18 cellular contexts compared by ENCODE assay signal in the genomic region with DNA sequence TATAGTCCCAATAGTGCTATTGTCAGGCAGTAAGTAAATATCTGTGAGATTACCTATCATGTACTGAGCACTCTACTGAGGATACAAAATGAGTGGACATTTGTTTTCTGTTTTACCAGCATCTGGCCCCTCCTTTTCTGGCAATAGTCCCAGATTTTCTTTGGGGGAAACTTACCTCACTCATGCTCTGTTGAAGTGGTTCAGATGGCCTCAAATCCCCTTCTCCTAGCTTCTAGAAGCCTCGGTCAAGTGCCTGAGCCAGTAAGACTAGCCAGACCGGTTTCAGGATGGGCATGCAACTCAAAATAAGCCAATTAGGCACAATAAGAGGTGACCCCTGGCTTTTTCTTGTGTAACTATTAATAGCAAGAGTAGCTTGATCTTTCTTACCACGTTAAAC. TPM values are rescaled to one million over a fixed set of nuclear protein-coding genes. Genes with fewer than 3 reads are reported as not detected.
DNase-seq lines count a peak whose midpoint lies in the region; ATAC-seq and TF ChIP-seq lines count a peak whose summit lies in the region.
"Had no signal": no experiment of that assay in that cellular context is flagged by ENCODE, and none has a peak within 500 bp of the region (broad histone marks: within the 10 kb centered on the region; RNA-seq: fewer than 3 reads in every experiment).

No MANE protein-coding gene starts in this region.

- CTCF ChIA-PET in HEK293 (lab: Yijun Ruan, JAX), result no interaction called here

- H3K27ac ChIP-seq in HEK293 (ENCODE audit: extremely low read depth, low read depth, low read length) (no peak overlapping the region), mesenchymal stem cell (ENCODE audit: low read length, poor library complexity, severe bottlenecking) (no peak overlapping the region)
- H3K27ac ChIP-seq: coronary artery, spleen had no signal

- H3K36me3 ChIP-seq in HEK293 (ENCODE audit: control insufficient read depth in 2 of 2, insufficient read depth in 1 of 2, low read length in 2 of 2) (no peaks in the 10 kb centered on the region), mesenchymal stem cell (ENCODE audit: control insufficient read depth in 1 of 2, insufficient read depth in 2 of 2, low read depth in 1 of 2, low read length in 2 of 2) (no peaks in the 10 kb centered on the region)
- H3K36me3 ChIP-seq: spleen had no signal

- TF ChIP-seq CTCF in HEK293 (tag by site-specific recombination; IDR thresholded peaks at IDR 0.05), result no peak

- no peaks in the 10 kb centered on the region for H3K27me3 ChIP-seq in mesenchymal stem cell (ENCODE audit: control insufficient read depth in 1 of 2, insufficient read depth in 1 of 2, low read length in 2 of 2)
- H3K27me3 ChIP-seq: spleen had no signal

- H3K4me1 Mint-ChIP-seq in T-helper 17 cell, result peaks cover 8% of the 10 kb centered on the region
- H3K4me1 Mint-ChIP-seq: activated CD4-positive, alpha-beta memory T cell treated with anti-CD3 and anti-CD28 coated beads, Interleukin-2, amount 10 ng/mL, durations not matched to agents 7 days and 5 days had no signal

- H2BK15ac ChIP-seq in mesenchymal stem cell (ENCODE audit: low read depth, poor library complexity, severe bottlenecking), result no peak overlapping the region

- H2BK5ac ChIP-seq in mesenchymal stem cell (ENCODE audit: low read depth, low read length, poor library complexity, severe bottlenecking), result no peak overlapping the region

- H3K9ac ChIP-seq in mesenchymal stem cell (ENCODE audit: low read length), result no peak overlapping the region

- H3K27me3 Mint-ChIP-seq in T-helper 17 cell, result no peaks in the 10 kb centered on the region
- H3K27me3 Mint-ChIP-seq: activated CD4-positive, alpha-beta memory T cell treated with anti-CD3 and anti-CD28 coated beads, Interleukin-2, amount 10 ng/mL, durations not matched to agents 7 days and 5 days; B cell had no signal

- H3K79me1 ChIP-seq in mesenchymal stem cell (replicated peaks; ENCODE audit: low read length, poor library complexity, severe bottlenecking), result peaks cover 7% of the 10 kb centered on the region

- POLR2A ChIA-PET in HEK293 (lab: Yijun Ruan, JAX), result interaction anchor here (1.4 kb wide), 1 partner anchor 48 kb away, joined by 8 read pairs; no protein-coding TSS in a partner anchor

- no peak overlapping the region for H2BK12ac ChIP-seq in mesenchymal stem cell (ENCODE audit: low read length in 2 of 2)

- H3K4ac ChIP-seq in mesenchymal stem cell (ENCODE audit: low read depth in 1 of 2, low read length in 2 of 2), result no peak overlapping the region

- no peak overlapping the region for H4K91ac ChIP-seq in mesenchymal stem cell (ENCODE audit: low read length)

- H2BK120ac ChIP-seq in mesenchymal stem cell (ENCODE audit: low read depth, low read length), result no peak overlapping the region

- no peak overlapping the region for H4K8ac ChIP-seq in mesenchymal stem cell (ENCODE audit: low read length)

- H3K18ac ChIP-seq in mesenchymal stem cell (ENCODE audit: low read depth in 1 of 2, low read length in 2 of 2), result no peak overlapping the region

- H3K23ac ChIP-seq in mesenchymal stem cell (ENCODE audit: low read length in 2 of 2), result no peak overlapping the region

- ATAC-seq in T-helper 17 cell (no peak), HG03442 (IDR thresholded peaks at IDR 0.05; ENCODE audit: unreplicated experiment) (no peak)
- ATAC-seq: SK-N-SH treated with all-trans-retinoic acid at 6 μM for 48 hours had no signal

- H2AFZ ChIP-seq in mesenchymal stem cell (ENCODE audit: low read depth, low read length), result no peak overlapping the region

- 67% methylated on average over 2 of the region's 3 CpGs for WGBS in mesenchymal stem cell

- H3K9me3 ChIP-seq in HEK293 (ENCODE audit: control insufficient read depth, insufficient read depth, low read depth, low read length), result no peaks in the 10 kb centered on the region
- no peaks in the 10 kb centered on the region for H3K9me3 ChIP-seq in T-helper 17 cell (ENCODE audit: control insufficient read depth, low read length, poor library complexity, severe bottlenecking)
- H3K9me3 ChIP-seq in mesenchymal stem cell (ENCODE audit: control insufficient read depth, low read length), result no peaks in the 10 kb centered on the region
- H3K9me3 ChIP-seq: spleen had no signal

- H2AK5ac ChIP-seq in mesenchymal stem cell (ENCODE audit: low read length, severe bottlenecking), result no peak overlapping the region

- no peaks in the 10 kb centered on the region for H3K36me3 Mint-ChIP-seq in T-helper 17 cell (ENCODE audit: low read depth)

- no peak overlapping the region for H3K4me3 Mint-ChIP-seq in T-helper 17 cell
- H3K4me3 Mint-ChIP-seq: activated CD4-positive, alpha-beta memory T cell treated with anti-CD3 and anti-CD28 coated beads, Interleukin-2, amount 10 ng/mL, durations not matched to agents 7 days and 5 days; B cell had no signal

- no peak overlapping the region for H3K4me2 ChIP-seq in mesenchymal stem cell (ENCODE audit: low read length, poor library complexity, severe bottlenecking)

- no peak overlapping the region for H3K4me3 ChIP-seq in HEK293 (ENCODE audit: low read depth, low read length)
- H3K4me3 ChIP-seq in mesenchymal stem cell (ENCODE audit: insufficient read depth in 1 of 2, low read depth in 1 of 2, low read length in 2 of 2), result no peak overlapping the region
- H3K4me3 ChIP-seq: coronary artery, spleen had no signal

- H3K14ac ChIP-seq in mesenchymal stem cell (ENCODE audit: low read length in 2 of 2), result no peak overlapping the region

- no peaks in the 10 kb centered on the region for H3K4me1 ChIP-seq in HEK293 (ENCODE audit: control insufficient read depth, insufficient read depth, low read length)
- H3K4me1 ChIP-seq in mesenchymal stem cell (ENCODE audit: control insufficient read depth, insufficient read depth, low read depth, low read length), result peaks cover 2% of the 10 kb centered on the region

- peak overlapping the region; percentile 66 for H3K27ac Mint-ChIP-seq in T-helper 17 cell
- H3K27ac Mint-ChIP-seq: activated CD4-positive, alpha-beta memory T cell treated with anti-CD3 and anti-CD28 coated beads, Interleukin-2, amount 10 ng/mL, durations not matched to agents 7 days and 5 days; B cell had no signal

- peak; percentile 64 for DNase-seq in DMS79 (lab: John Stamatoyannopoulos, UW)
- no peak for DNase-seq in T-helper 17 cell
- DNase-seq in mesenchymal stem cell, result peak; percentile 42
- DNase-seq in NCI-H1694 (lab: John Stamatoyannopoulos, UW), result no peak
- no peak for DNase-seq in activated CD4-positive, alpha-beta T cell treated with anti-CD3 and anti-CD28 coated beads, Interleukin-2, amount 50 U/mL, for 4 hours
- DNase-seq: activated CD4-positive, alpha-beta memory T cell treated with anti-CD3 and anti-CD28 coated beads, Interleukin-2, amount 10 ng/mL, durations not matched to agents 7 days and 5 days; amniotic stem cell; glutamatergic neuron; Karpas-422; kidney; NCI-H2029; spleen; stimulated activated naive CD4-positive, alpha-beta T cell treated with Interleukin-2 at 50 U/mL for 16 hours had no signal

TF ChIP-seq in HEK293, 187 proteins besides CTCF, POLR2A, EP300 and RAD21 (continues in another document):
- peak; percentile 87 for TF ChIP-seq MZF1 (tag by site-specific recombination; IDR thresholded peaks at IDR 0.05; ENCODE audit: borderline replicate concordance)
- TF ChIP-seq, protein P1, sequence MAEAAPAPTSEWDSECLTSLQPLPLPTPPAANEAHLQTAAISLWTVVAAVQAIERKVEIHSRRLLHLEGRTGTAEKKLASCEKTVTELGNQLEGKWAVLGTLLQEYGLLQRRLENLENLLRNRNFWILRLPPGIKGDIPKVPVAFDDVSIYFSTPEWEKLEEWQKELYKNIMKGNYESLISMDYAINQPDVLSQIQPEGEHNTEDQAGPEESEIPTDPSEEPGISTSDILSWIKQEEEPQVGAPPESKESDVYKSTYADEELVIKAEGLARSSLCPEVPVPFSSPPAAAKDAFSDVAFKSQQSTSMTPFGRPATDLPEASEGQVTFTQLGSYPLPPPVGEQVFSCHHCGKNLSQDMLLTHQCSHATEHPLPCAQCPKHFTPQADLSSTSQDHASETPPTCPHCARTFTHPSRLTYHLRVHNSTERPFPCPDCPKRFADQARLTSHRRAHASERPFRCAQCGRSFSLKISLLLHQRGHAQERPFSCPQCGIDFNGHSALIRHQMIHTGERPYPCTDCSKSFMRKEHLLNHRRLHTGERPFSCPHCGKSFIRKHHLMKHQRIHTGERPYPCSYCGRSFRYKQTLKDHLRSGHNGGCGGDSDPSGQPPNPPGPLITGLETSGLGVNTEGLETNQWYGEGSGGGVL (tag by site-specific recombination; IDR thresholded peaks at IDR 0.05), result no peak
- TF ChIP-seq ZFHX2 (tag by site-specific recombination; conservative IDR thresholded peaks at IDR 0.05), result no peak
- no peak for TF ChIP-seq FEZF1 (tag by site-specific recombination; IDR thresholded peaks at IDR 0.05)

RNA-seq across cellular contexts. Expression of a gene that starts 19.7 kb away (rescaled TPM):
- 10 to 100 TPM; 10.6 to 15.6 TPM for total RNA-seq in T-helper 17 cell
- 4.6 TPM for polyA plus RNA-seq in mesenchymal stem cell (2013, experiment 1 of 2)
- polyA plus RNA-seq in mesenchymal stem cell (2013, experiment 2 of 2), result 4.0 TPM

RNA-seq across cellular contexts. Expression of a gene that starts 46.3 kb away (rescaled TPM):
- 1,000 to 10,000 TPM; 1,558 to 2,042 TPM for total RNA-seq in T-helper 17 cell
- polyA plus RNA-seq in mesenchymal stem cell (2013, experiment 1 of 2), result 5,108 TPM
- polyA plus RNA-seq in mesenchymal stem cell (2013, experiment 2 of 2), result 5,084 TPM

RNA-seq across cellular contexts. Expression of a gene that starts 52.1 kb away (rescaled TPM):
- total RNA-seq in T-helper 17 cell, result 1 to 10 TPM; 3.1 to 5.3 TPM
- polyA plus RNA-seq in mesenchymal stem cell (2013, experiment 1 of 2), result 1.2 TPM
- 0.86 TPM for polyA plus RNA-seq in mesenchymal stem cell (2013, experiment 2 of 2)

Comparison
In these comparisons a context has a peak if more than half of its experiments do, and no peak if none do; other contexts are left out.
1. DNase-seq: peak in DMS79 (single experiment) and mesenchymal stem cell (single experiment); none in T-helper 17 cell (0 of 3), NCI-H1694 (single experiment) and activated CD4-positive, alpha-beta T cell treated with anti-CD3 and anti-CD28 coated beads, Interleukin-2, amount 50 U/mL, for 4 hours (0 of 2).